In the genomic region with DNA sequence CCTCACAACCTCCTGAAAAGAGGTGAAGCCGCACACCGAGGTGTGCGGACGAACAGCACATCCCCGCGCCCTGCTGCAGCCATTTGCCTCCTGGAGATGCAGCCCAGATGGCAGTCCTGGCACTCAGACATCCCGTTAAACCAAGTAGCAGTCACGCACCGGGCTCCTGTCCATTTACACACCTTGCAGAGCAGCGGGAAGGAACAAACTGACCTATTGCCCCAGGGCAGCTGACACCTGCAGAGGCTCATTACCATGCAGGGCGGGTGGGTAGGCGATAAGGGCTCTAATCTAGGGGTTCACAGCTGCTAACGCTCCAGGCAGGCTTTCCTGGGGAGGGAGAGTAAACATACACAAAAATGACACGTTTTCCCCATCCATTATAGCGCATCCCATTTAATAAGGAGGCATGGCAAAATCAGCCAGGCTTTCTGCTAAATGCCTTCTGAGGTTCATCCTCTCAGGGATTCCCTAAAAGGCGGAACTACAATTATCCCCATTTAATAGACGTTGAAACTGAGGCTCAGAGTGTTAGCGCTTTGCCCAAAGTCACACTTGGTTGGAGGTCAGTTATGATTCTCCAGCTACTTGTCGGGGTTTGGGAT, we compare ENCODE assay signal across 8 cellular contexts. TPM values are rescaled to one million over a fixed set of nuclear protein-coding genes. Genes with fewer than 3 reads are reported as not detected.
A peak's percentile ranks its signal among the peaks of the same experiment; 100 is the strongest.
DNase-seq lines count a peak whose midpoint lies in the region; ATAC-seq, FAIRE-seq and TF ChIP-seq lines count a peak whose summit lies in the region.

No MANE protein-coding gene starts in this region.

- H3K36me3 Mint-ChIP-seq in CD4-positive, alpha-beta memory T cell, result peaks cover 0 to 54% of the 10 kb centered on the region in 2 donors
- peaks cover 4% of the 10 kb centered on the region for H3K36me3 Mint-ChIP-seq in astrocyte (ENCODE audit: low read depth, unreplicated experiment)

- H3K79me2 ChIP-seq in KMS-11 (ENCODE audit: insufficient read depth, low read depth) (peaks cover 50% of the 10 kb centered on the region), astrocyte (ENCODE audit: insufficient read depth, low read length) (peaks cover 36% of the 10 kb centered on the region)

- FAIRE-seq in astrocyte (lab: Jason Lieb, UNC), result no peak
- no peak for FAIRE-seq in urothelium cell line (lab: Jason Lieb, UNC)

- CTCF ChIA-PET in CD4-positive, alpha-beta memory T cell (lab: Charles Lee; ENCODE audit: partially characterized antibody), result interaction anchor here (0.6 to 5.1 kb wide), 9 partner anchors 9 to 136 kb away, joined by 3 to 50 read pairs (median 5); no protein-coding TSS in a partner anchor

- peak overlapping the region; percentile 95 for H3K4me2 ChIP-seq in KMS-11
- H3K4me2 ChIP-seq in astrocyte (ENCODE audit: low read length), result peak overlapping the region; percentile 98

- H3K27me3 ChIP-seq in CD4-positive, alpha-beta memory T cell (ENCODE audit: insufficient read depth, low read length), result no peaks in the 10 kb centered on the region
- no peaks in the 10 kb centered on the region for H3K27me3 ChIP-seq in KMS-11 (ENCODE audit: insufficient read depth, low read depth)
- H3K27me3 ChIP-seq in astrocyte (ENCODE audit: insufficient read depth, low read length), result no peaks in the 10 kb centered on the region
- H3K27me3 ChIP-seq in thymus (ENCODE audit: control insufficient read depth, insufficient read depth), result no peaks in the 10 kb centered on the region

- peak overlapping the region; percentile 75 to 89 for H3K4me3 ChIP-seq in CD4-positive, alpha-beta memory T cell (ENCODE audit: low read length in 2 of 2)
- H3K4me3 ChIP-seq in KMS-11 (IDR thresholded peaks at IDR 0.05; ENCODE audit: insufficient read depth, low read depth, low read length) (no peak overlapping the region), astrocyte (ENCODE audit: insufficient read depth, low read depth, low read length) (peak overlapping the region; percentile 48), thymus (ENCODE audit: low read length) (peak overlapping the region; percentile 84)

- H3K4me1 Mint-ChIP-seq in CD4-positive, alpha-beta memory T cell, result peaks cover 27 to 80% (median 56%) of the 10 kb centered on the region in 4 donors
- H3K4me1 Mint-ChIP-seq in astrocyte (ENCODE audit: low read depth, unreplicated experiment), result peaks cover 30% of the 10 kb centered on the region

- H3K36me3 ChIP-seq in CD4-positive, alpha-beta memory T cell (ENCODE audit: insufficient read depth, low read length), result peaks cover 10% of the 10 kb centered on the region
- H3K36me3 ChIP-seq in KMS-11 (ENCODE audit: insufficient read depth) (no peaks in the 10 kb centered on the region), astrocyte (ENCODE audit: insufficient read depth, low read length) (no peaks in the 10 kb centered on the region), thymus (ENCODE audit: control insufficient read depth, insufficient read depth) (peaks cover 19% of the 10 kb centered on the region)

- H3K9ac ChIP-seq in KMS-11 (peak overlapping the region; percentile 36; the same call in 1 of the 2 replicates), astrocyte (ENCODE audit: low read length) (peak overlapping the region; percentile 50)

- no peaks in the 10 kb centered on the region for H3K9me3 Mint-ChIP-seq in CD4-positive, alpha-beta memory T cell
- no peaks in the 10 kb centered on the region for H3K9me3 Mint-ChIP-seq in astrocyte (ENCODE audit: unreplicated experiment)

- H2AFZ ChIP-seq in KMS-11 (ENCODE audit: low read depth) (no peak overlapping the region), astrocyte (ENCODE audit: low read depth, low read length) (no peak overlapping the region)

- intact Hi-C loops in CD4-positive, alpha-beta memory T cell (cut with micrococcal nuclease), result loop anchor here (1.0 to 5.0 kb wide), 7 partner anchors 13 to 548 kb away; a partner anchor contains a TSS

- peak in 2 of 5 donors; percentile 43 to 49 for DNase-seq in CD4-positive, alpha-beta memory T cell
- DNase-seq in astrocyte (ENCODE audit: low read depth), result no peak
- peak; percentile 24 for DNase-seq in left kidney (ENCODE audit: low read depth, low spot score)
- no peak for DNase-seq in urothelium cell line (ENCODE audit: low spot score)

- peaks cover 0 to 3% of the 10 kb centered on the region in 2 donors for H3K27me3 Mint-ChIP-seq in CD4-positive, alpha-beta memory T cell
- peaks cover 11% of the 10 kb centered on the region for H3K27me3 Mint-ChIP-seq in astrocyte (ENCODE audit: low read depth, unreplicated experiment)

- no peaks in the 10 kb centered on the region for H3K9me3 ChIP-seq in CD4-positive, alpha-beta memory T cell (ENCODE audit: control insufficient read depth in 1 of 2, low read length in 2 of 2)
- H3K9me3 ChIP-seq in astrocyte (ENCODE audit: insufficient read depth, low read depth, low read length) (no peaks in the 10 kb centered on the region), thymus (ENCODE audit: control insufficient read depth) (no peaks in the 10 kb centered on the region)

- 22% methylated on average over 19 of the region's 19 CpGs for WGBS in thymus

- peak overlapping the region; percentile 93 to 99 (median 96) for H3K4me3 Mint-ChIP-seq in CD4-positive, alpha-beta memory T cell
- H3K4me3 Mint-ChIP-seq in astrocyte (ENCODE audit: unreplicated experiment), result peak overlapping the region; percentile 78

- TF ChIP-seq CTCF in KMS-11 (conservative IDR thresholded peaks at IDR 0.05; ENCODE audit: low read depth, low read length), result no peak
- TF ChIP-seq CTCF in astrocyte (IDR thresholded peaks at IDR 0.05; ENCODE audit: insufficient read depth, low read depth, low read length), result no peak

- peak overlapping the region; percentile 97 to 99 (median 98) for H3K27ac Mint-ChIP-seq in CD4-positive, alpha-beta memory T cell
- peak overlapping the region; percentile 77 for H3K27ac Mint-ChIP-seq in astrocyte (ENCODE audit: unreplicated experiment)

- no peak for ATAC-seq in GM19035 (IDR thresholded peaks at IDR 0.05; ENCODE audit: unreplicated experiment)
- ATAC-seq in GM18868 (IDR thresholded peaks at IDR 0.05; ENCODE audit: unreplicated experiment), result no peak

- peak overlapping the region; percentile 99 for H3K27ac ChIP-seq in CD4-positive, alpha-beta memory T cell (ENCODE audit: low read depth, low read length)
- H3K27ac ChIP-seq in KMS-11 (peak overlapping the region; percentile 61), astrocyte (ENCODE audit: low read depth, low read length) (peak overlapping the region; percentile 52), thymus (ENCODE audit: low read depth) (peak overlapping the region; percentile 97)

- H3K4me1 ChIP-seq in CD4-positive, alpha-beta memory T cell (ENCODE audit: insufficient read depth, low read length), result peaks cover 66% of the 10 kb centered on the region
- H3K4me1 ChIP-seq in KMS-11 (ENCODE audit: low read depth, poor library complexity, severe bottlenecking) (peaks cover 43% of the 10 kb centered on the region), astrocyte (ENCODE audit: insufficient read depth, low read length) (peaks cover 58% of the 10 kb centered on the region), thymus (ENCODE audit: control insufficient read depth, insufficient read depth, low read length) (peaks cover 34% of the 10 kb centered on the region)

- POLR2A ChIA-PET in CD4-positive, alpha-beta memory T cell (lab: Charles Lee; ENCODE audit: partially characterized antibody), result interaction anchor here (0.5 to 17.1 kb wide), 32 partner anchors 9 to 799 kb away, joined by 3 to 403 read pairs (median 5); a partner anchor contains a TSS

- H4K20me1 ChIP-seq in KMS-11 (ENCODE audit: insufficient read depth), result no peaks in the 10 kb centered on the region
- peaks cover 52% of the 10 kb centered on the region for H4K20me1 ChIP-seq in astrocyte (ENCODE audit: insufficient read depth, low read length)

RNA-seq across cellular contexts. Expression of a gene that starts 0.8 kb away (rescaled TPM):
- 100 to 1,000 TPM; 151 to 154 TPM for total RNA-seq in CD4-positive, alpha-beta memory T cell
- polyA plus RNA-seq in CD4-positive, alpha-beta memory T cell, result 10 to 100 TPM in 1 of 2 donors, 1 to 10 TPM in 1; 8.9 to 25.2 TPM
- total RNA-seq in astrocyte, result 9.4 and 10.1 TPM in 2 replicates
- 66.5 TPM for polyA plus RNA-seq in thymus

RNA-seq across cellular contexts. Expression of a gene that starts 2.7 kb away (rescaled TPM):
- total RNA-seq in CD4-positive, alpha-beta memory T cell, result 10 to 100 TPM; 68.9 to 71.4 TPM
- 100 to 1,000 TPM; 130 to 164 TPM for polyA plus RNA-seq in CD4-positive, alpha-beta memory T cell
- 45.2 and 47.5 TPM in 2 replicates for total RNA-seq in astrocyte
- polyA plus RNA-seq in thymus, result 62.2 TPM

RNA-seq across cellular contexts. Expression of a gene that starts 4.8 kb away (rescaled TPM):
- 10 to 100 TPM; 24.6 to 27.5 TPM for total RNA-seq in CD4-positive, alpha-beta memory T cell
- 10 to 100 TPM; 70.1 to 74.9 TPM for polyA plus RNA-seq in CD4-positive, alpha-beta memory T cell
- total RNA-seq in astrocyte, result 40.4 and 45.1 TPM in 2 replicates
- 38.0 TPM for polyA plus RNA-seq in thymus

RNA-seq across cellular contexts. Expression of a gene that starts 16.9 kb away (rescaled TPM):
- total RNA-seq in CD4-positive, alpha-beta memory T cell, result 100 to 1,000 TPM; 201 to 211 TPM
- polyA plus RNA-seq in CD4-positive, alpha-beta memory T cell, result 10 to 100 TPM in 1 of 2 donors, 1 to 10 TPM in 1; 9.0 to 23.6 TPM
- total RNA-seq in astrocyte, result 33.2 and 36.5 TPM in 2 replicates
- 64.6 TPM for polyA plus RNA-seq in thymus

RNA-seq across cellular contexts. Expression of a gene that starts 20.5 kb away (rescaled TPM):
- total RNA-seq in CD4-positive, alpha-beta memory T cell, result 1 to 10 TPM; 1.6 to 2.7 TPM
- polyA plus RNA-seq in CD4-positive, alpha-beta memory T cell, result 1 to 10 TPM in 1 of 2 donors, not detected in 1; 1.2 TPM
- total RNA-seq in astrocyte, result 0.84 TPM in 1 of 2 replicates, not detected in the other
- polyA plus RNA-seq in thymus, result 3.8 TPM

Comparison
In these comparisons a context has a peak if more than half of its experiments do, and no peak if none do; other contexts are left out.
1. RNA of a gene that starts 0.8 kb away (total RNA-seq): 151 to 154 TPM in CD4-positive, alpha-beta memory T cell; 9.4 to 10.1 TPM in astrocyte; every median in the first group is over 10 times any median in the second.
2. Peak in every context shown above with its lines, with median percentiles within 50 percentile points of each other: H3K27ac ChIP-seq.